ENCODE assay signal across 14 cellular contexts in the genomic region with DNA sequence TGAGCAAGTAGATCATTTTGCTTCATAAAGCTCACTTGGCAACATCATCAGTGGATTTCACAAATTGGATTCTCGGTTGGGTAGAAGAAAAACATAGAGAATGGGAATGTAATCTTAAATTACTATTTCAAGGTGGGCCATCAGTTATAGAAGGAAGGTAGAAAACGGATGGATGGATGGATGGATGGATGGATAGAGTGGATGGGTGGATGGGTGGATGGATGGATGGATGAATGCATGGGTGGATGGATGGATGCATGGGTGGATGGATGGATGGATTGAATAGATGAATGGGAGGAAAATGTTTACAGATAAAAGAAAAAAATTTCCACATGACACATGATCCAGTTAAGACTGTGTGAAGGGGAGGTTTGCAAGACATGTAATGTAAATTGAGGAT.
DNase-seq lines count a peak whose midpoint lies in the region; ATAC-seq and TF ChIP-seq lines count a peak whose summit lies in the region.
"Had no signal": no experiment of that assay in that cellular context is flagged by ENCODE, and none has a peak within 500 bp of the region (broad histone marks: within the 10 kb centered on the region; RNA-seq: fewer than 3 reads in every experiment).

No MANE protein-coding gene starts in this region.

- H3K27ac ChIP-seq in RWPE2 (ENCODE audit: poor library complexity, severe bottlenecking) = peak overlapping the region; percentile 17
- no peak overlapping the region for H3K27ac ChIP-seq in esophagus muscularis mucosa (replicated peaks in 1 of 4)
- H3K27ac ChIP-seq in WERI-Rb-1 = no peak overlapping the region

- DNase-seq in RWPE2 (ENCODE audit: low spot score) (no peak), esophagus muscularis mucosa (ENCODE audit: extremely low spot score) (peak; percentile 47), WERI-Rb-1 (no peak), middle frontal gyrus (ENCODE audit: extremely low spot score, low spot score) (no peak), left ventricle myocardium superior (no peak)
- DNase-seq: C1 segment of cervical spinal cord; Calu3; CD4-positive, alpha-beta memory T cell; COR-L47; DMS153; DND-41; GOT3 had no signal

- H3K9ac ChIP-seq in skeletal muscle satellite cell (ENCODE audit: low read depth, low read length) = no peak overlapping the region

- TF ChIP-seq CTCF in RWPE2 (IDR thresholded peaks at IDR 0.05; ENCODE audit: poor library complexity, severe bottlenecking) (no peak), esophagus muscularis mucosa (IDR thresholded peaks at IDR 0.05) (no peak), WERI-Rb-1 (IDR thresholded peaks at IDR 0.05; ENCODE audit: low read depth, low read length) (no peak)

- H3K27me3 ChIP-seq in RWPE2 (ENCODE audit: insufficient read depth, poor library complexity, severe bottlenecking) (peaks cover 5% of the 10 kb centered on the region), esophagus muscularis mucosa (no peaks in the 10 kb centered on the region), skeletal muscle satellite cell (ENCODE audit: control insufficient read depth, insufficient read depth, low read length) (no peaks in the 10 kb centered on the region), WERI-Rb-1 (ENCODE audit: insufficient read depth, low read depth, severe bottlenecking) (no peaks in the 10 kb centered on the region)

- ATAC-seq in RWPE2 (ENCODE audit: low read depth) = no peak
- ATAC-seq in left ventricle myocardium superior = no peak

- peak overlapping the region; percentile 13 for H3K4me2 ChIP-seq in skeletal muscle satellite cell (ENCODE audit: low read length)

- no peak for TF ChIP-seq POLR2A in esophagus muscularis mucosa (IDR thresholded peaks at IDR 0.05; ENCODE audit: low read depth)

- WGBS in esophagus muscularis mucosa = 85% methylated on average over 2 of the region's 2 CpGs

- H3K4me1 ChIP-seq in RWPE2 (ENCODE audit: insufficient read depth, poor library complexity, severe bottlenecking) (peaks cover 27% of the 10 kb centered on the region), esophagus muscularis mucosa (peaks cover 0 to 25% (median 5%) of the 10 kb centered on the region in 4 donors), skeletal muscle satellite cell (ENCODE audit: control insufficient read depth, insufficient read depth, low read length) (peaks cover 34% of the 10 kb centered on the region)
- H3K4me1 ChIP-seq: HAP-1 had no signal

- H3K36me3 ChIP-seq in RWPE2 (ENCODE audit: low read depth) (no peaks in the 10 kb centered on the region), esophagus muscularis mucosa (no peaks in the 10 kb centered on the region), skeletal muscle satellite cell (ENCODE audit: insufficient read depth, low read length) (no peaks in the 10 kb centered on the region), WERI-Rb-1 (no peaks in the 10 kb centered on the region)
- H3K36me3 ChIP-seq: HAP-1 had no signal

- no peak for TF ChIP-seq EP300 in esophagus muscularis mucosa (IDR thresholded peaks at IDR 0.05)

- intact Hi-C loops in esophagus muscularis mucosa (cut with DNase I) = loop anchor here (10.0 kb wide), 1 partner anchor 159 kb away; a partner anchor contains a TSS
- intact Hi-C loops in left ventricle myocardium superior (cut with micrococcal nuclease) = no loop called here

- H3K4me3 ChIP-seq in RWPE2 (ENCODE audit: severe bottlenecking) (no peak overlapping the region), esophagus muscularis mucosa (no peak overlapping the region), skeletal muscle satellite cell (ENCODE audit: low read length) (no peak overlapping the region), WERI-Rb-1 (ENCODE audit: low read depth, low read length) (no peak overlapping the region)
- H3K4me3 ChIP-seq: HAP-1 had no signal

- H3K9me3 ChIP-seq in RWPE2 (ENCODE audit: severe bottlenecking) (no peaks in the 10 kb centered on the region), esophagus muscularis mucosa (no peaks in the 10 kb centered on the region), skeletal muscle satellite cell (replicated peaks; ENCODE audit: low read length) (no peaks in the 10 kb centered on the region), WERI-Rb-1 (ENCODE audit: severe bottlenecking) (no peaks in the 10 kb centered on the region)
- H3K9me3 ChIP-seq: HAP-1 had no signal
